In the genomic region with DNA sequence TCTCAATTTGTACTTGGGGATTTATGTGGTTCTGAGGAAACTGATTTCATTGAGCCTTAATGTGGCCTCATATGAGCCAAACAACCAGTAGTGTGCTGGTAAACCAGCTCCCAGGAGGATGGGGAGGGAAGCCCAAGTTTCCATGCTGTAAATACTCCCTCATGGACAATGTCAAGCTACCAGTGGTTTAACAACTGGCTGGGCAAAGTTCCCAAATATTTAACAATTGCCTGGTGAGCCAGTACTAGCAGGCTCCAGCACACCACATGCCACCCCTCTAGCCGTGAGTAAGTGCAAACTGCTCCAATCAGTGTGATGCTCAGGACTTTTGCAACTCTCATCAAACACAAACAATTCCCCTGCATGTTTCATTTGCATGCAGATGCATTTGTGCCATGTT, we compare ENCODE assay signal across 1 cellular context.
TF ChIP-seq lines count a peak whose summit lies in the region.

No MANE protein-coding gene starts in this region.

TF ChIP-seq in IMR-90, 13 proteins besides CTCF, POLR2A, EP300 and RAD21 (continued from another document):
- peak; percentile 31; the same call in 1 of the 2 replicates for TF ChIP-seq CEBPB (IDR thresholded peaks at IDR 0.05; ENCODE audit: low read depth, low read length)
- TF ChIP-seq MXI1 (IDR thresholded peaks at IDR 0.05; ENCODE audit: borderline replicate concordance, low read depth, low read length), result peak; percentile 32; the same call in 1 of the 2 replicates
